In the genomic region with DNA sequence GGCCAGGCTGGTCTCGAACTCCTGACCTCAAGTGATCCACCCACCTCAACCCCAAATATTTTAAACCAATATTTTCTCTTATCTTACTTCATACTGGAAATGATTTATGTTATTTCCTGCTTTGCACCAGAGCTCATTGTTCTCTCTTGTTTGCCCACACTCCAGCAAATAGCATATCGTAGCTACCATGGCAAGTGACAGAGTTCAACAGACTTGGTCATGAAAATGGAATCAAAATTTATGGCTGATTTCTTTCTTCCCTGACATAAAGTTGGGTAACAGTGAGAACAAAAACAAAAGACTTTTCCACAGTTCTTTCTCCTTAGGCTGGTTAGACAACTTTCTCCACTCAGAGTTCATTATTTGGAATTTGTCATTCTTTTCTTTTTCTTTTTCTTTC, we compare ENCODE assay signal across 20 cellular contexts. TPM values are rescaled to one million over a fixed set of nuclear protein-coding genes. Genes with fewer than 3 reads are reported as not detected.
DNase-seq lines count a peak whose midpoint lies in the region; ATAC-seq and TF ChIP-seq lines count a peak whose summit lies in the region.
"Had no signal": no experiment of that assay in that cellular context is flagged by ENCODE, and none has a peak within 500 bp of the region (broad histone marks: within the 10 kb centered on the region; RNA-seq: fewer than 3 reads in every experiment).

No MANE protein-coding gene starts in this region.

- intact Hi-C loops in left lung (cut with DNase I), result no loop called here
- intact Hi-C loops in activated T-helper 2 cell treated with anti-CD3 and anti-CD28 coated beads, Interferon-gamma antibody, Interleukin-2, Interleukin-4, amounts not matched to agents 10 μg/mL and 5 μg/mL and 100 μg/mL, durations not matched to agents 14 hours and 24 hours and 36 hours (cut with micrococcal nuclease), result no loop called here
- intact Hi-C loops in activated naive CD4-positive, alpha-beta T cell treated with anti-CD3 and anti-CD28 coated beads for 36 hours (cut with micrococcal nuclease), result no loop called here

- no peak overlapping the region for H3K27ac Mint-ChIP-seq in stimulated activated naive B cell treated with anti-CD40 and anti-IgM and Interleukin-4, amounts not matched to agents 10 μg/mL and 1 μg/mL and 100 μg/mL, for 72 hours
- H3K27ac Mint-ChIP-seq in activated T-helper 2 cell treated with anti-CD3 and anti-CD28 coated beads, Interferon-gamma antibody, Interleukin-2, Interleukin-4, amounts not matched to agents 10 μg/mL and 5 μg/mL and 100 μg/mL, durations not matched to agents 14 hours and 24 hours and 36 hours, result no peak overlapping the region
- H3K27ac Mint-ChIP-seq in activated naive CD4-positive, alpha-beta T cell treated with anti-CD3 and anti-CD28 coated beads for 36 hours, result no peak overlapping the region

- peaks cover 0 to 46% of the 10 kb centered on the region in 2 donors for H3K36me3 ChIP-seq in left lung

- H3K36me3 Mint-ChIP-seq in stimulated activated naive B cell treated with anti-CD40 and anti-IgM and Interleukin-4, amounts not matched to agents 10 μg/mL and 1 μg/mL and 100 μg/mL, for 72 hours, result peaks cover 13 to 34% of the 10 kb centered on the region in 2 donors
- peaks cover 62% of the 10 kb centered on the region for H3K36me3 Mint-ChIP-seq in activated T-helper 2 cell treated with anti-CD3 and anti-CD28 coated beads, Interferon-gamma antibody, Interleukin-2, Interleukin-4, amounts not matched to agents 10 μg/mL and 5 μg/mL and 100 μg/mL, durations not matched to agents 14 hours and 24 hours and 36 hours (ENCODE audit: low read depth)
- peaks cover 14% of the 10 kb centered on the region for H3K36me3 Mint-ChIP-seq in activated naive CD4-positive, alpha-beta T cell treated with anti-CD3 and anti-CD28 coated beads for 36 hours (ENCODE audit: low read depth)

- H3K9me3 ChIP-seq in left lung, result no peaks in the 10 kb centered on the region
- H3K9me3 ChIP-seq: heart right ventricle had no signal

- peak overlapping the region; percentile 0 to 74 for H3K4me3 Mint-ChIP-seq in stimulated activated naive B cell treated with anti-CD40 and anti-IgM and Interleukin-4, amounts not matched to agents 10 μg/mL and 1 μg/mL and 100 μg/mL, for 72 hours
- no peak overlapping the region for H3K4me3 Mint-ChIP-seq in activated T-helper 2 cell treated with anti-CD3 and anti-CD28 coated beads, Interferon-gamma antibody, Interleukin-2, Interleukin-4, amounts not matched to agents 10 μg/mL and 5 μg/mL and 100 μg/mL, durations not matched to agents 14 hours and 24 hours and 36 hours (ENCODE audit: low read depth)
- H3K4me3 Mint-ChIP-seq in activated naive CD4-positive, alpha-beta T cell treated with anti-CD3 and anti-CD28 coated beads for 36 hours, result no peak overlapping the region
- H3K4me3 Mint-ChIP-seq: activated CD4-positive, alpha-beta T cell treated with anti-CD3 and anti-CD28 coated beads, Interleukin-2, amount 10 ng/mL, durations not matched to agents 7 days and 5 days; endodermal cell; H9 had no signal

- H3K4me3 ChIP-seq in left lung, result no peak overlapping the region
- H3K4me3 ChIP-seq: heart right ventricle had no signal

- H3K4me1 Mint-ChIP-seq in stimulated activated naive B cell treated with anti-CD40 and anti-IgM and Interleukin-4, amounts not matched to agents 10 μg/mL and 1 μg/mL and 100 μg/mL, for 72 hours, result peaks cover 27 to 65% of the 10 kb centered on the region in 2 donors
- H3K4me1 Mint-ChIP-seq in activated T-helper 2 cell treated with anti-CD3 and anti-CD28 coated beads, Interferon-gamma antibody, Interleukin-2, Interleukin-4, amounts not matched to agents 10 μg/mL and 5 μg/mL and 100 μg/mL, durations not matched to agents 14 hours and 24 hours and 36 hours (ENCODE audit: low read depth), result peaks cover 27% of the 10 kb centered on the region
- H3K4me1 Mint-ChIP-seq in activated naive CD4-positive, alpha-beta T cell treated with anti-CD3 and anti-CD28 coated beads for 36 hours (ENCODE audit: low read depth), result peaks cover 33% of the 10 kb centered on the region

- H3K27ac ChIP-seq in VCaP (peak overlapping the region; percentile 98), left lung (peak overlapping the region; percentile 30 to 86)

- H3K27me3 ChIP-seq in left lung, result no peaks in the 10 kb centered on the region
- H3K27me3 ChIP-seq: heart right ventricle had no signal

- no peaks in the 10 kb centered on the region for H3K27me3 Mint-ChIP-seq in stimulated activated naive B cell treated with anti-CD40 and anti-IgM and Interleukin-4, amounts not matched to agents 10 μg/mL and 1 μg/mL and 100 μg/mL, for 72 hours
- no peaks in the 10 kb centered on the region for H3K27me3 Mint-ChIP-seq in activated T-helper 2 cell treated with anti-CD3 and anti-CD28 coated beads, Interferon-gamma antibody, Interleukin-2, Interleukin-4, amounts not matched to agents 10 μg/mL and 5 μg/mL and 100 μg/mL, durations not matched to agents 14 hours and 24 hours and 36 hours (ENCODE audit: low read depth)
- no peaks in the 10 kb centered on the region for H3K27me3 Mint-ChIP-seq in activated naive CD4-positive, alpha-beta T cell treated with anti-CD3 and anti-CD28 coated beads for 36 hours (ENCODE audit: low read depth)
- H3K27me3 Mint-ChIP-seq: activated CD4-positive, alpha-beta T cell treated with anti-CD3 and anti-CD28 coated beads, Interleukin-2, amount 10 ng/mL, durations not matched to agents 7 days and 5 days had no signal

- ATAC-seq in left lung, result no peak
- no peak for ATAC-seq in stimulated activated naive B cell treated with anti-CD40 and anti-IgM and Interleukin-4, amounts not matched to agents 10 μg/mL and 1 μg/mL and 100 μg/mL, for 72 hours (replicated peaks)
- no peak for ATAC-seq in HG02798 (IDR thresholded peaks at IDR 0.05; ENCODE audit: poor library complexity, unreplicated experiment)
- ATAC-seq: heart right ventricle, left ventricle myocardium superior, Right ventricle myocardium inferior, sciatic nerve had no signal

- peak; percentile 31 for DNase-seq in DMS53 (lab: John Stamatoyannopoulos, UW)
- DNase-seq in DMS53 treated with DMSO at 0.1 percent for 48 hours (lab: John Stamatoyannopoulos, UW; ENCODE audit: unreplicated experiment), result no peak
- DNase-seq in left lung, result no peak
- DNase-seq in stimulated activated naive B cell treated with anti-CD40 and anti-IgM and Interleukin-4, amounts not matched to agents 10 μg/mL and 1 μg/mL and 100 μg/mL, for 72 hours, result no peak
- no peak for DNase-seq in activated T-helper 2 cell treated with anti-CD3 and anti-CD28 coated beads, Interferon-gamma antibody, Interleukin-2, Interleukin-4, amounts not matched to agents 10 μg/mL and 5 μg/mL and 100 μg/mL, durations not matched to agents 14 hours and 24 hours and 36 hours (ENCODE audit: low spot score)
- DNase-seq in activated naive CD4-positive, alpha-beta T cell treated with anti-CD3 and anti-CD28 coated beads for 36 hours, result no peak
- DNase-seq: 8988T; activated CD4-positive, alpha-beta T cell treated with anti-CD3 and anti-CD28 coated beads, Interleukin-2, amount 10 ng/mL, durations not matched to agents 7 days and 5 days; activated naive CD4-positive, alpha-beta T cell; cerebellar nuclear complex; endodermal cell; H9; heart right ventricle; IMR-90; left ventricle myocardium superior; NCI-H2029 had no signal

- peaks cover 15 to 58% of the 10 kb centered on the region in 2 donors for H3K4me1 ChIP-seq in left lung

- no peak for TF ChIP-seq CTCF in VCaP (conservative IDR thresholded peaks at IDR 0.05)
- TF ChIP-seq CTCF in left lung (IDR thresholded peaks at IDR 0.05), result no peak

- H3K9me3 Mint-ChIP-seq in stimulated activated naive B cell treated with anti-CD40 and anti-IgM and Interleukin-4, amounts not matched to agents 10 μg/mL and 1 μg/mL and 100 μg/mL, for 72 hours, result no peaks in the 10 kb centered on the region
- H3K9me3 Mint-ChIP-seq in activated T-helper 2 cell treated with anti-CD3 and anti-CD28 coated beads, Interferon-gamma antibody, Interleukin-2, Interleukin-4, amounts not matched to agents 10 μg/mL and 5 μg/mL and 100 μg/mL, durations not matched to agents 14 hours and 24 hours and 36 hours, result no peaks in the 10 kb centered on the region
- no peaks in the 10 kb centered on the region for H3K9me3 Mint-ChIP-seq in activated naive CD4-positive, alpha-beta T cell treated with anti-CD3 and anti-CD28 coated beads for 36 hours
- H3K9me3 Mint-ChIP-seq: activated CD4-positive, alpha-beta T cell treated with anti-CD3 and anti-CD28 coated beads, Interleukin-2, amount 10 ng/mL, durations not matched to agents 7 days and 5 days; endodermal cell; H9 had no signal

- CTCF ChIA-PET in activated naive CD4-positive, alpha-beta T cell treated with anti-CD3 and anti-CD28 coated beads for 36 hours (lab: Charles Lee), result interaction anchor here (2.0 kb wide), 1 partner anchor 14 kb away, joined by 5 read pairs; the partner anchor contains the start of gene RPL27

RNA-seq across cellular contexts. Expression of gene RUNDC1, which starts 4.1 kb away (rescaled TPM):
- 10 to 100 TPM; 14.9 to 16.9 TPM for total RNA-seq in left lung
- 18.7 and 19.9 TPM in 2 replicates for total RNA-seq in activated T-helper 2 cell treated with anti-CD3 and anti-CD28 coated beads, Interferon-gamma antibody, Interleukin-2, Interleukin-4, amounts not matched to agents 10 μg/mL and 5 μg/mL and 100 μg/mL, durations not matched to agents 14 hours and 24 hours and 36 hours
- total RNA-seq in activated naive CD4-positive, alpha-beta T cell treated with anti-CD3 and anti-CD28 coated beads for 36 hours, result 1 to 10 TPM; 5.9 to 6.5 TPM

RNA-seq across cellular contexts. Expression of gene PTGES3L, which starts 4.6 kb away (rescaled TPM):
- under 1 TPM; 0.26 to 0.65 TPM for total RNA-seq in left lung
- 1.9 and 2.1 TPM in 2 replicates for total RNA-seq in activated T-helper 2 cell treated with anti-CD3 and anti-CD28 coated beads, Interferon-gamma antibody, Interleukin-2, Interleukin-4, amounts not matched to agents 10 μg/mL and 5 μg/mL and 100 μg/mL, durations not matched to agents 14 hours and 24 hours and 36 hours
- total RNA-seq in activated naive CD4-positive, alpha-beta T cell treated with anti-CD3 and anti-CD28 coated beads for 36 hours, result under 1 TPM; 0.33 to 0.57 TPM

RNA-seq across cellular contexts. Expression of gene RPL27, which starts 13.7 kb away (rescaled TPM):
- 100 to 1,000 TPM; 842 to 909 TPM for total RNA-seq in left lung
- 1,137 and 1,172 TPM in 2 replicates for total RNA-seq in activated T-helper 2 cell treated with anti-CD3 and anti-CD28 coated beads, Interferon-gamma antibody, Interleukin-2, Interleukin-4, amounts not matched to agents 10 μg/mL and 5 μg/mL and 100 μg/mL, durations not matched to agents 14 hours and 24 hours and 36 hours
- total RNA-seq in activated naive CD4-positive, alpha-beta T cell treated with anti-CD3 and anti-CD28 coated beads for 36 hours, result 1,000 to 10,000 TPM; 1,974 to 2,033 TPM

RNA-seq across cellular contexts. Expression of gene AARSD1, which starts 20.2 kb away (rescaled TPM):
- 10 to 100 TPM; 27.5 to 34.7 TPM for total RNA-seq in left lung
- total RNA-seq in activated T-helper 2 cell treated with anti-CD3 and anti-CD28 coated beads, Interferon-gamma antibody, Interleukin-2, Interleukin-4, amounts not matched to agents 10 μg/mL and 5 μg/mL and 100 μg/mL, durations not matched to agents 14 hours and 24 hours and 36 hours, result 62.3 and 75.3 TPM in 2 replicates
- total RNA-seq in activated naive CD4-positive, alpha-beta T cell treated with anti-CD3 and anti-CD28 coated beads for 36 hours, result 10 to 100 TPM; 48.4 to 49.3 TPM

RNA-seq across cellular contexts. Expression of gene IFI35, which starts 22.1 kb away (rescaled TPM):
- total RNA-seq in left lung, result 10 to 100 TPM; 39.0 to 41.5 TPM
- total RNA-seq in activated T-helper 2 cell treated with anti-CD3 and anti-CD28 coated beads, Interferon-gamma antibody, Interleukin-2, Interleukin-4, amounts not matched to agents 10 μg/mL and 5 μg/mL and 100 μg/mL, durations not matched to agents 14 hours and 24 hours and 36 hours, result 49.1 and 51.2 TPM in 2 replicates
- total RNA-seq in activated naive CD4-positive, alpha-beta T cell treated with anti-CD3 and anti-CD28 coated beads for 36 hours, result 10 to 100 TPM; 43.9 to 50.5 TPM

Comparison
In these comparisons a context has a peak if more than half of its experiments do, and no peak if none do; other contexts are left out.
1. H3K4me3 Mint-ChIP-seq: peak in stimulated activated naive B cell treated with anti-CD40 and anti-IgM and Interleukin-4, amounts not matched to agents 10 μg/mL and 1 μg/mL and 100 μg/mL, for 72 hours (2 of 2); none in activated T-helper 2 cell treated with anti-CD3 and anti-CD28 coated beads, Interferon-gamma antibody, Interleukin-2, Interleukin-4, amounts not matched to agents 10 μg/mL and 5 μg/mL and 100 μg/mL, durations not matched to agents 14 hours and 24 hours and 36 hours (single experiment) and activated naive CD4-positive, alpha-beta T cell treated with anti-CD3 and anti-CD28 coated beads for 36 hours (single experiment).